ENCODE assay signal across 8 cellular contexts in genomic region chr2:62705007-62705829, GRCh38. TPM values are rescaled to one million over a fixed set of nuclear protein-coding genes. Genes with fewer than 3 reads are reported as not detected.
DNase-seq lines count a peak whose midpoint lies in the region; ATAC-seq and TF ChIP-seq lines count a peak whose summit lies in the region.

TSS of gene EHBP1 (plus strand) at chr2:62705713. CDS start at chr2:62707192, 1,479 bp downstream.

- peak within 1 kb of the TSS; percentile 89 for H3K4me3 Mint-ChIP-seq in activated T-cell treated with anti-CD3 and anti-CD28 coated beads, Interleukin-2, amount 50 U/mL, for 24 hours

- DNase-seq in DMS153 treated with DMSO at 0.1 percent for 48 hours (lab: John Stamatoyannopoulos, UW; ENCODE audit: unreplicated experiment) (peak; percentile 98), KBM-7 (peak; percentile 100), epithelial cell of proximal tubule (ENCODE audit: low read depth) (peak; percentile 98), mucosa of gallbladder (ENCODE audit: low spot score) (peak; percentile 99)
- peak; percentile 100 for DNase-seq in activated T-cell treated with anti-CD3 and anti-CD28 coated beads, Interleukin-2, amount 50 U/mL, for 24 hours
- peak; percentile 94 to 96 for DNase-seq in stimulated activated CD8-positive, alpha-beta memory T cell treated with anti-CD3 and anti-CD28 coated beads, Interleukin-4, amount 100 ng/mL, for 4 hours (ENCODE audit: low read depth in 2 of 2, low spot score in 1 of 2)

- H3K4me1 Mint-ChIP-seq in activated T-cell treated with anti-CD3 and anti-CD28 coated beads, Interleukin-2, amount 50 U/mL, for 24 hours (ENCODE audit: low read depth), result peaks cover 39% of the 10 kb centered on the region

- in situ Hi-C loops in KBM-7 (cut with MboI; ENCODE audit: low pct_unique_long_range_greater_than_20kb, low sequenced_read_pairs), result no loop called here

- no peaks in the 10 kb centered on the region for H3K27me3 Mint-ChIP-seq in activated T-cell treated with anti-CD3 and anti-CD28 coated beads, Interleukin-2, amount 50 U/mL, for 24 hours

- peak; percentile 97 for ATAC-seq in GM21717 (IDR thresholded peaks at IDR 0.05; ENCODE audit: unreplicated experiment)

- peak within 1 kb of the TSS; percentile 70 for H3K4me3 ChIP-seq in epithelial cell of proximal tubule (ENCODE audit: low read depth, low read length)

- peak within 1 kb of the TSS; percentile 86 for H3K27ac Mint-ChIP-seq in activated T-cell treated with anti-CD3 and anti-CD28 coated beads, Interleukin-2, amount 50 U/mL, for 24 hours

- no peak for TF ChIP-seq CTCF in epithelial cell of proximal tubule (conservative IDR thresholded peaks at IDR 0.05; ENCODE audit: low read depth, low read length)

- no peaks in the 10 kb centered on the region for H3K9me3 Mint-ChIP-seq in activated T-cell treated with anti-CD3 and anti-CD28 coated beads, Interleukin-2, amount 50 U/mL, for 24 hours

- H3K36me3 Mint-ChIP-seq in activated T-cell treated with anti-CD3 and anti-CD28 coated beads, Interleukin-2, amount 50 U/mL, for 24 hours (ENCODE audit: low read depth), result peaks cover 20% of the 10 kb centered on the region

TF ChIP-seq in PFSK-1, 5 proteins besides CTCF, POLR2A, EP300 and RAD21:
- TF ChIP-seq TAF1 (IDR thresholded peaks at IDR 0.05; ENCODE audit: borderline replicate concordance, insufficient read depth, low read length), result peak; percentile 52; the same call in 1 of the 2 replicates
- peak; percentile 49 for TF ChIP-seq POLR2AphosphoS5 (IDR thresholded peaks at IDR 0.05; ENCODE audit: low read depth, low read length)
- TF ChIP-seq FOXP2 (optimal IDR thresholded peaks at IDR 0.05; ENCODE audit: borderline replicate concordance, extremely low read depth, extremely low read length, insufficient read depth), result no peak
- no peak for TF ChIP-seq REST (IDR thresholded peaks at IDR 0.05; ENCODE audit: insufficient read depth in 1 of 2, low read depth in 2 of 2, low read length in 2 of 2)

RNA-seq across cellular contexts. Expression of gene EHBP1, which starts in this region (rescaled TPM):
- polyA plus RNA-seq in PFSK-1 (2012; ENCODE audit: insufficient read length, low read depth), result 12.2 TPM
- total RNA-seq in epithelial cell of proximal tubule (18.1 and 20.9 TPM in 2 replicates), mucosa of gallbladder (101 TPM)

Comparison
In these comparisons a context has a peak if more than half of its experiments do, and no peak if none do; other contexts are left out.
1. Peak in every context shown above with its lines: DNase-seq, ATAC-seq and H3K4me3 ChIP-seq.